Comparison of ENCODE assay signal across 30 cellular contexts in the genomic region with DNA sequence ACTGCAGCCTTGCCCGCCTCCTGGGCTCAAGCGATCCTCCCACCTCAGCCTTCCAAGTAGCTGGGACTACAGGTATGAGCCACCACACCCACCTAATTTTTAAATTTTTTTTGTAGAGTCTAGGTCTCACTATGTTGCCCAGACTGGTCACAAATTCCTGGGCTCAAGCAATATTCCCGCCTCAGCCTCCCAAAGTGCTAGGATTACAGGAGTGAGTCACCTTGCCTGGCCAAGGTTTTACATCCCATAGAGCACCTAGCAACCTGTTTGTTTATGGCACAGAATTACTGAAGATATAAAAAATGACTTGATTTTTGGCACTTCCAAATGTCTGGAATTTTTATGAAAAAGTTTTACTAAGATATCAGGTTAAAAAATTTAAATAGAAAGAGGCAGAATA. TPM values are rescaled to one million over a fixed set of nuclear protein-coding genes. Genes with fewer than 3 reads are reported as not detected.
DNase-seq lines count a peak whose midpoint lies in the region; ATAC-seq and TF ChIP-seq lines count a peak whose summit lies in the region.
"Had no signal": no experiment of that assay in that cellular context is flagged by ENCODE, and none has a peak within 500 bp of the region (broad histone marks: within the 10 kb centered on the region; RNA-seq: fewer than 3 reads in every experiment).

No MANE protein-coding gene starts in this region.

- ATAC-seq in PC-3, result peak; percentile 73

- intact Hi-C loops in MCF 10A (cut with micrococcal nuclease) (no loop called here), breast epithelium (cut with DNase I; ENCODE audit: low total_unique reads) (no loop called here), PC-3 (cut with micrococcal nuclease) (no loop called here), sigmoid colon (cut with DNase I) (no loop called here), cardiac septum (cut with DNase I) (no loop called here)

- no peaks in the 10 kb centered on the region for H3K9me3 ChIP-seq in breast epithelium
- no peaks in the 10 kb centered on the region for H3K9me3 ChIP-seq in PC-3 (ENCODE audit: low read length)
- H3K9me3 ChIP-seq in sigmoid colon, result no peaks in the 10 kb centered on the region
- H3K9me3 ChIP-seq: BLaER1, HAP-1 had no signal

- no peak overlapping the region for H3K9ac ChIP-seq in PC-3 (ENCODE audit: low read length)
- H3K9ac ChIP-seq: BLaER1, KMS-11 had no signal

- no peak overlapping the region for H3K4me3 Mint-ChIP-seq in MCF 10A (ENCODE audit: unreplicated experiment)
- H3K4me3 Mint-ChIP-seq: CD4-positive, alpha-beta memory T cell; IgD-negative memory B cell had no signal

- peaks cover 12% of the 10 kb centered on the region for H3K27me3 Mint-ChIP-seq in MCF 10A (ENCODE audit: insufficient read depth, unreplicated experiment)
- H3K27me3 Mint-ChIP-seq: IgD-negative memory B cell had no signal

- H3K4me1 ChIP-seq in breast epithelium, result no peaks in the 10 kb centered on the region
- H3K4me1 ChIP-seq in PC-3 (ENCODE audit: insufficient read depth, low read length), result peaks cover 6% of the 10 kb centered on the region; the same call in 1 of the 2 replicates
- no peaks in the 10 kb centered on the region for H3K4me1 ChIP-seq in sigmoid colon

- no peak overlapping the region for H3K27ac Mint-ChIP-seq in MCF 10A (ENCODE audit: low read depth, unreplicated experiment)
- H3K27ac Mint-ChIP-seq: IgD-negative memory B cell had no signal

- H3K79me2 ChIP-seq in PC-3 (ENCODE audit: low read length), result no peaks in the 10 kb centered on the region

- TF ChIP-seq CTCF in MCF 10A (IDR thresholded peaks at IDR 0.05; ENCODE audit: unreplicated experiment), result no peak
- no peak for TF ChIP-seq CTCF in breast epithelium (IDR thresholded peaks at IDR 0.05)
- no peak for TF ChIP-seq CTCF in PC-3 (conservative IDR thresholded peaks at IDR 0.05; ENCODE audit: low read depth, low read length)
- no peak for TF ChIP-seq CTCF in epithelial cell of esophagus (IDR thresholded peaks at IDR 0.05; ENCODE audit: insufficient read depth, low read depth, low read length, missing control alignments)
- no peak for TF ChIP-seq CTCF in sigmoid colon (IDR thresholded peaks at IDR 0.05)

- no peak for TF ChIP-seq EP300 in sigmoid colon (IDR thresholded peaks at IDR 0.05)

- BruUV-seq in MCF 10A (replicated peaks; lab: Mats Ljungman, UMichigan) (no TSS peak), PC-3 (replicated peaks; lab: Mats Ljungman, UMichigan) (no TSS peak)

- H3K9me2 ChIP-seq in PC-3 (replicated peaks; ENCODE audit: low read length), result no peaks in the 10 kb centered on the region

- no peak for TF ChIP-seq POLR2A in breast epithelium (IDR thresholded peaks at IDR 0.05)
- TF ChIP-seq POLR2A in sigmoid colon (IDR thresholded peaks at IDR 0.05), result no peak

- H3K9me3 Mint-ChIP-seq in MCF 10A (ENCODE audit: unreplicated experiment), result no peaks in the 10 kb centered on the region
- H3K9me3 Mint-ChIP-seq: CD4-positive, alpha-beta memory T cell; IgD-negative memory B cell had no signal

- H3K4me1 Mint-ChIP-seq in MCF 10A (ENCODE audit: insufficient read depth, unreplicated experiment), result peaks cover 30% of the 10 kb centered on the region

- H2AFZ ChIP-seq in PC-3 (ENCODE audit: low read length), result no peak overlapping the region

- no peaks in the 10 kb centered on the region for H3K27me3 ChIP-seq in breast epithelium
- peaks cover 1% of the 10 kb centered on the region; the same call in 1 of the 2 replicates for H3K27me3 ChIP-seq in PC-3 (ENCODE audit: low read length)
- H3K27me3 ChIP-seq in sigmoid colon, result no peaks in the 10 kb centered on the region
- H3K27me3 ChIP-seq: BLaER1 had no signal

- CTCF ChIA-PET in MCF 10A (lab: Yijun Ruan, JAX) (interaction anchor here (2.7 to 6.6 kb wide), 2 partner anchors 27 to 33 kb away, joined by 13 to 71 read pairs; no protein-coding TSS in a partner anchor), PC-3 (lab: Charles Lee) (interaction anchor here (0.6 kb wide), 1 partner anchor 15 kb away, joined by 3 read pairs; no protein-coding TSS in a partner anchor)

- H4K20me1 ChIP-seq in PC-3 (ENCODE audit: low read length), result no peaks in the 10 kb centered on the region
- H4K20me1 ChIP-seq: BLaER1 had no signal

- POLR2A ChIA-PET in MCF 10A (lab: Yijun Ruan, JAX) (interaction anchor here (1.6 to 4.7 kb wide), 2 partner anchors 27 to 78 kb away, joined by 7 to 21 read pairs; a partner anchor contains a TSS), PC-3 (lab: Charles Lee; ENCODE audit: unreplicated experiment) (no interaction called here)

- H3K4me3 ChIP-seq in breast epithelium (no peak overlapping the region), PC-3 (ENCODE audit: low read length) (no peak overlapping the region), epithelial cell of esophagus (ENCODE audit: low read length) (no peak overlapping the region), sigmoid colon (no peak overlapping the region)
- H3K4me3 ChIP-seq: BLaER1, HAP-1, SK-N-MC had no signal

- H3K27ac ChIP-seq in breast epithelium (no peak overlapping the region), PC-3 (ENCODE audit: low read length) (no peak overlapping the region), sigmoid colon (no peak overlapping the region)
- H3K27ac ChIP-seq: BLaER1, KMS-11, SK-N-MC had no signal

- 87 to 95% methylated on average over 3 of the region's 3 CpGs for WGBS in sigmoid colon, 2 donors

- DNase-seq in MCF 10A (ENCODE audit: unreplicated experiment) (peak; percentile 57), breast epithelium (ENCODE audit: low spot score in 2 of 2) (no peak), PC-3 (peak; percentile 60), epithelial cell of esophagus (ENCODE audit: low read depth) (peak; percentile 63), sigmoid colon (peak; percentile 9), superior temporal gyrus (ENCODE audit: extremely low spot score) (no peak), cardiac septum (ENCODE audit: low spot score) (no peak)
- DNase-seq in activated T-cell treated with anti-CD3 and anti-CD28 coated beads, Interleukin-2, amount 50 U/mL, for 1 hour, result no peak
- DNase-seq: CD4-positive, alpha-beta memory T cell; COR-L47; DMS79; GF-D8; GOT3; MV-4-11; NCI-H1105 treated with DMSO at 0.1 percent for 48 hours; NCI-H146; NCI-H1930; NCI-H2107; NCI-H446 treated with DMSO at 0.1 percent for 48 hours; NCI-H526; NCI-H82; NK-92 treated with Interleukin-12 subunit alpha and Interleukin-12 subunit beta, amount 100 ng/mL, for 24 hours; RPMI8226; SHP77 treated with DMSO at 0.1 percent for 48 hours had no signal

- no peaks in the 10 kb centered on the region for H3K36me3 Mint-ChIP-seq in MCF 10A (ENCODE audit: insufficient read depth, unreplicated experiment)
- H3K36me3 Mint-ChIP-seq: CD4-positive, alpha-beta memory T cell; IgD-negative memory B cell had no signal

- H3K36me3 ChIP-seq in breast epithelium (no peaks in the 10 kb centered on the region), PC-3 (ENCODE audit: low read depth, low read length) (no peaks in the 10 kb centered on the region), sigmoid colon (no peaks in the 10 kb centered on the region)
- H3K36me3 ChIP-seq: BLaER1, HAP-1 had no signal

- no peak overlapping the region for H3K4me2 ChIP-seq in PC-3 (ENCODE audit: low read length)
- H3K4me2 ChIP-seq: BLaER1, KMS-11 had no signal

- no peaks in the 10 kb centered on the region for H3F3A ChIP-seq in PC-3 (ENCODE audit: low read length, unreplicated experiment)

RNA-seq across cellular contexts. Expression of a gene that starts 16.5 kb away (rescaled TPM):
- 0.12 and 0.42 TPM in 2 replicates for total RNA-seq in MCF 10A (2022)
- 1 to 10 TPM in 1 of 3 donors, under 1 TPM in 2; 0.15 to 2.2 (median 0.98) TPM for total RNA-seq in breast epithelium
- total RNA-seq in PC-3 (2014; rRNA removed), result 0.17 TPM in 1 of 2 replicates, not detected in the other
- 1 to 10 TPM in 2 of 4 donors, under 1 TPM in 2; 0.71 to 7.2 (median 1.3) TPM for total RNA-seq in sigmoid colon
- 100 to 1,000 TPM in 2 of 3 donors, 10 to 100 TPM in 1; 89.5 to 112 (median 103) TPM for polyA plus RNA-seq in sigmoid colon
- 0.11 TPM for total RNA-seq in cardiac septum
- total RNA-seq: A172 had no signal
- polyA plus RNA-seq: CD4-positive, alpha-beta memory T cell; IgD-negative memory B cell had no signal

RNA-seq across cellular contexts. Expression of a gene that starts 17.1 kb away (rescaled TPM):
- total RNA-seq in MCF 10A (2022) (not detected in 2 replicates), breast epithelium (not detected), PC-3 (2014; rRNA removed) (not detected in 2 replicates), sigmoid colon (1 to 10 TPM in 2 of 4 donors, under 1 TPM in 1, not detected in 1; 0.66 to 4.5 (median 3.9) TPM), cardiac septum (not detected)
- 1 to 10 TPM in 1 of 3 donors, not detected in 2; 4.1 TPM for polyA plus RNA-seq in sigmoid colon
- total RNA-seq: A172; CD4-positive, alpha-beta memory T cell had no signal
- polyA plus RNA-seq: IgD-negative memory B cell had no signal

RNA-seq across cellular contexts. Expression of a gene that starts 27.1 kb away (rescaled TPM):
- total RNA-seq in MCF 10A (2022) (5.2 and 6.2 TPM in 2 replicates), breast epithelium (1 to 10 TPM; 4.3 to 6.6 (median 6.1) TPM), PC-3 (2014; rRNA removed) (3.6 and 4.8 TPM in 2 replicates), sigmoid colon (1 to 10 TPM; 5.0 to 6.4 (median 5.6) TPM), cardiac septum (3.5 TPM)
- polyA plus RNA-seq in sigmoid colon, result 1 to 10 TPM in 2 of 3 donors, under 1 TPM in 1; 0.69 to 2.6 (median 1.2) TPM

RNA-seq across cellular contexts. Expression of a gene that starts 45.2 kb away (rescaled TPM):
- total RNA-seq in MCF 10A (2022) (17.5 and 22.5 TPM in 2 replicates), breast epithelium (10 to 100 TPM in 2 of 3 donors, 1 to 10 TPM in 1; 6.9 to 13.3 (median 10.9) TPM), PC-3 (2014; rRNA removed) (16.4 and 18.3 TPM in 2 replicates), sigmoid colon (10 to 100 TPM; 11.5 to 13.6 (median 12.7) TPM), cardiac septum (2.4 TPM)
- 1 to 10 TPM in 1 of 3 donors, under 1 TPM in 2; 0.60 to 6.2 (median 0.92) TPM for polyA plus RNA-seq in sigmoid colon

RNA-seq across cellular contexts. Expression of a gene that starts 55.5 kb away (rescaled TPM):
- total RNA-seq in MCF 10A (2022) (25.8 and 30.6 TPM in 2 replicates), breast epithelium (10 to 100 TPM in 2 of 3 donors, 1 to 10 TPM in 1; 9.0 to 33.2 (median 24.6) TPM), PC-3 (2014; rRNA removed) (17.4 and 20.2 TPM in 2 replicates), sigmoid colon (10 to 100 TPM; 24.8 to 28.9 (median 27.4) TPM), cardiac septum (37.9 TPM)
- 1 to 10 TPM; 2.5 to 9.5 (median 5.4) TPM for polyA plus RNA-seq in sigmoid colon

Comparison
In these comparisons a context has a peak if more than half of its experiments do, and no peak if none do; other contexts are left out.
1. DNase-seq: peak in MCF 10A (single experiment), PC-3 (single experiment), epithelial cell of esophagus (single experiment) and sigmoid colon (single experiment); none in breast epithelium (0 of 2), activated T-cell treated with anti-CD3 and anti-CD28 coated beads, Interleukin-2, amount 50 U/mL, for 1 hour (single experiment), superior temporal gyrus (single experiment) and cardiac septum (single experiment).